10 cellular contexts compared by ENCODE assay signal in the genomic region with DNA sequence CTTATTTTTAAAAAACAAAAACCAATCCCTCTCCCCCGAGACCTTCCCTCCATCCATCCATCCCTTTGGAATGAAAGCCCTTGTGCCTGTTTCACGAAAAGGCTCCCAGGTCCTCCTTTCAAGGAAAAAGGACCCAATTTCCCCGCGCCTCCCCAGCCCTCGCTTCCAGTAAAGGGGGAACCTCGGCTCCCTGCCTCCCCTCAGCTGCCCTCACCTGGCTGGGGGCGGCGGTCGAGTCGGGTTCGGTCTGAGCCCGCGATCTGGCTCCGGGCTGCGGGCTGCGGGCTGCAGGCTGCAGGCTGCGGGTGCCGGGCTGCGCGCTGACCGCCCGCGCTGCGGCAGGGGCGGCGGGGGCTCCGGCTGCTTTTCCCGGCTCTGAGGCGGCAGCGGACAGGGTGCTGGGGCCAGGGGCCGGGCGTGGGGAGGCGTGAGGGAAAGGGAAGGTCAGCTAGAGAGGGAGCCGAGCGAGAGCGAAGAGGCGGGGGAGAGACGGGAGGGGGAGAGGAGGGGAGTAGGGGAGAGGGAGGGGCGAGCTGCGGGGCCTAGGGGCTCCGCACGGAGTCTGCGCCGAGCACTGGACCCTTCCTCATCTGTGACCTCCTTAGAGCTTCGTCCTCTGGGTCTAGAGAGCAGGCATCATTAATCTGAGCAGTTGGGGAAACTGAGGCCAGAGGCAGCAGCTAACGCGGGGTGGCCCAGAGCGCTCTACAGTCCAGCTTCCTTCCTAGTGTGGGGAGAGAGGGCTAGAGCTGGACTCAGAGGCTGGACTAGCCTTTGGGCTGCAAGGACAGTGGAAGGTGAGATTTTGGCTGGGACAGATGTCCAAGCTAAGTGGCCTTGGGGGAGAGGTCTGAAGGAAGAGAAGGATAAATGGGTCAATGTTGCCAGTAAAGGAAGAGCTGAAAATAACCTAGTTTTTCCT. TPM values are rescaled to one million over a fixed set of nuclear protein-coding genes. Genes with fewer than 3 reads are reported as not detected.
DNase-seq lines count a peak whose midpoint lies in the region; ATAC-seq lines count a peak whose summit lies in the region.
"Had no signal": no experiment of that assay in that cellular context is flagged by ENCODE, and none has a peak within 500 bp of the region (broad histone marks: within the 10 kb centered on the region; RNA-seq: fewer than 3 reads in every experiment).

C1QTNF4 (minus strand) TSS at position 478 of the 922 bp plus-strand sequence. CDS start 3,601 bp downstream, outside the sequence.

- peaks cover 49% of the 10 kb centered on the region for H3K27me3 ChIP-seq in HUES48 (ENCODE audit: control insufficient read depth, insufficient read depth, low read length)
- H3K27me3 ChIP-seq in iPS-15b (ENCODE audit: control insufficient read depth, insufficient read depth, low read length): peaks cover 46% of the 10 kb centered on the region
- H3K27me3 ChIP-seq in skeletal muscle satellite cell (ENCODE audit: control insufficient read depth, insufficient read depth, low read length): peaks cover 58% of the 10 kb centered on the region
- peaks cover 14% of the 10 kb centered on the region for H3K27me3 ChIP-seq in effector memory CD4-positive, alpha-beta T cell (replicated peaks; ENCODE audit: control insufficient read depth, insufficient read depth, low read length, poor library complexity, severe bottlenecking)

- ATAC-seq in HG02798 (IDR thresholded peaks at IDR 0.05; ENCODE audit: poor library complexity, unreplicated experiment): no peak
- ATAC-seq: activated T-helper 17 cell treated with anti-CD3 and anti-CD28 coated beads, Interleukin-2, amount 50 U/mL, for 72 hours had no signal

- H3K9ac ChIP-seq in HUES48 (ENCODE audit: low read depth, low read length) (no peak within 1 kb of the TSS), iPS-15b (ENCODE audit: low read depth, low read length) (peak within 1 kb of the TSS; percentile 47), skeletal muscle satellite cell (ENCODE audit: low read depth, low read length) (no peak within 1 kb of the TSS)

- DNase-seq in effector CD4-positive, alpha-beta T cell: no peak
- no peak for DNase-seq in effector memory CD4-positive, alpha-beta T cell
- DNase-seq: stimulated activated CD4-positive, alpha-beta T cell treated with anti-CD3 and anti-CD28 coated beads, Interleukin-4, amount 100 ng/mL, for 1 hour had no signal

- peak within 1 kb of the TSS; percentile 60 for H3K4me2 ChIP-seq in skeletal muscle satellite cell (ENCODE audit: low read length)

- no peak within 1 kb of the TSS for H3K27ac ChIP-seq in HUES48 (ENCODE audit: low read depth, low read length)
- H3K27ac ChIP-seq in angular gyrus (ENCODE audit: low read depth, low read length): peak within 1 kb of the TSS; percentile 87
- H3K27ac ChIP-seq in effector memory CD4-positive, alpha-beta T cell (ENCODE audit: insufficient read depth, low read length, poor library complexity, severe bottlenecking): no peak within 1 kb of the TSS

- H3K4me3 ChIP-seq in HUES48 (ENCODE audit: low read depth, low read length): peak within 1 kb of the TSS; percentile 77
- peak within 1 kb of the TSS; percentile 76 for H3K4me3 ChIP-seq in iPS-15b (ENCODE audit: low read depth, low read length)
- peak within 1 kb of the TSS; percentile 26 for H3K4me3 ChIP-seq in skeletal muscle satellite cell (ENCODE audit: low read length)
- H3K4me3 ChIP-seq in effector memory CD4-positive, alpha-beta T cell (ENCODE audit: insufficient read depth, low read depth, low read length, poor library complexity, severe bottlenecking): no peak within 1 kb of the TSS

- H3K36me3 ChIP-seq in HUES48 (ENCODE audit: control insufficient read depth, insufficient read depth, low read length): no peaks in the 10 kb centered on the region
- H3K36me3 ChIP-seq in iPS-15b (ENCODE audit: control insufficient read depth, insufficient read depth, low read length): no peaks in the 10 kb centered on the region
- H3K36me3 ChIP-seq in skeletal muscle satellite cell (ENCODE audit: insufficient read depth, low read length): no peaks in the 10 kb centered on the region
- H3K36me3 ChIP-seq in effector memory CD4-positive, alpha-beta T cell (ENCODE audit: control insufficient read depth, insufficient read depth, low read length): no peaks in the 10 kb centered on the region

- H3K4me1 ChIP-seq in HUES48 (ENCODE audit: control insufficient read depth, insufficient read depth, low read length) (peaks cover 10% of the 10 kb centered on the region; the same call in 1 of the 2 replicates), iPS-15b (ENCODE audit: control insufficient read depth, insufficient read depth, low read length) (peaks cover 4% of the 10 kb centered on the region), skeletal muscle satellite cell (ENCODE audit: control insufficient read depth, insufficient read depth, low read length) (peaks cover 6% of the 10 kb centered on the region)
- no peaks in the 10 kb centered on the region for H3K4me1 ChIP-seq in effector memory CD4-positive, alpha-beta T cell (ENCODE audit: control insufficient read depth, insufficient read depth, low read length, poor library complexity, severe bottlenecking)

- H3K9me3 ChIP-seq in HUES48 (ENCODE audit: control insufficient read depth, insufficient read depth, low read length) (no peaks in the 10 kb centered on the region), iPS-15b (ENCODE audit: control insufficient read depth, insufficient read depth, low read length) (no peaks in the 10 kb centered on the region), skeletal muscle satellite cell (replicated peaks; ENCODE audit: low read length) (no peaks in the 10 kb centered on the region)
- no peaks in the 10 kb centered on the region for H3K9me3 ChIP-seq in effector memory CD4-positive, alpha-beta T cell (ENCODE audit: control insufficient read depth, low read length)

RNA-seq across cellular contexts. Expression of gene C1QTNF4, which starts in this region (rescaled TPM):
- total RNA-seq in skeletal muscle satellite cell (2012; rRNA removed): not detected in 2 replicates
- total RNA-seq: LHCN-M2 had no signal
